In the genomic region with DNA sequence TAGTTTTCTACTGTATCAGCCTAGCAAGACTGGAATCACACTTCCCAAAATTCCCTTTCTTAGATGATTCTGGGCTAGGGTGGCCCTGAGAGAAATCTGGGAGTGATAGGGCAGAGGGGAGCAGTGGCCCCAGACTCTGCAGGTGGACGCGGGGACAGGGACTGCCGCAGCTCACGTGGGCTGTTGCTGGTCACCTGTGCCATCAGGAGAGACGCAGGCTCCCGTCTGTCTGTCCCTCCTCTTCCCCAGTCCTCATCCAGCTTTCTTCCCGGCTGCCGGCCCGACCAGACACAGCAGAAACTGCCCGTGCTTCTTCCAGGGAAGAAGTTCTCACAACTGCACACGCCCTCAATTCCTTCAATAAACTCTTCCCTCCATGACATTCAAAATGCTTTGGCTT, we compare ENCODE assay signal across 28 cellular contexts.
A peak's percentile ranks its signal among the peaks of the same experiment; 100 is the strongest.
DNase-seq lines count a peak whose midpoint lies in the region; ATAC-seq and TF ChIP-seq lines count a peak whose summit lies in the region.
"Had no signal": no experiment of that assay in that cellular context is flagged by ENCODE, and none has a peak within 500 bp of the region (broad histone marks: within the 10 kb centered on the region; RNA-seq: fewer than 3 reads in every experiment).

No MANE protein-coding gene starts in this region.

- intact Hi-C loops in Calu3 (cut with micrococcal nuclease; ENCODE audit: unreplicated experiment), result no loop called here

- ATAC-seq in activated T-cell treated with anti-CD3 and anti-CD28 coated beads, Interleukin-2, amount 50 U/mL, for 72 hours (replicated peaks in 1 of 2), result no peak
- ATAC-seq in stimulated activated naive CD8-positive, alpha-beta T cell treated with anti-CD3 and anti-CD28 coated beads, Interleukin-15, Interleukin-2, amounts not matched to agents 100 U/mL and 50 U/mL, for 24 hours, result no peak
- ATAC-seq in HG02884 (IDR thresholded peaks at IDR 0.05; ENCODE audit: unreplicated experiment), result no peak
- ATAC-seq: lower lobe of right lung; natural killer cell; stimulated activated memory B cell treated with anti-CD40 and anti-IgM and Interleukin-4, amounts not matched to agents 10 μg/mL and 1 μg/mL and 100 μg/mL, for 72 hours had no signal

- no peak overlapping the region for H3K4me2 ChIP-seq in osteoblast (ENCODE audit: insufficient read depth, low read length)
- H3K4me2 ChIP-seq: BLaER1 had no signal

- no peaks in the 10 kb centered on the region for H4K20me1 ChIP-seq in osteoblast (ENCODE audit: insufficient read depth, low read length)

- H3K27me3 ChIP-seq in brain microvascular endothelial cell (replicated peaks) (no peaks in the 10 kb centered on the region), osteoblast (ENCODE audit: insufficient read depth, low read length) (no peaks in the 10 kb centered on the region)
- H3K27me3 ChIP-seq: BLaER1 had no signal

- no TSS peak for BruUV-seq in Calu3 (replicated peaks; lab: Mats Ljungman, UMichigan)

- H3K27me3 Mint-ChIP-seq in activated T-cell treated with anti-CD3 and anti-CD28 coated beads, Interleukin-2, amount 50 U/mL, for 24 hours, result no peaks in the 10 kb centered on the region
- H3K27me3 Mint-ChIP-seq in activated T-cell treated with anti-CD3 and anti-CD28 coated beads, Interleukin-2, amount 50 U/mL, for 72 hours (ENCODE audit: low read depth), result no peaks in the 10 kb centered on the region
- no peaks in the 10 kb centered on the region for H3K27me3 Mint-ChIP-seq in Calu3 (ENCODE audit: unreplicated experiment)
- H3K27me3 Mint-ChIP-seq: activated naive CD8-positive, alpha-beta T cell treated with anti-CD3 and anti-CD28 coated beads, Interleukin-2, amount 10 ng/mL, durations not matched to agents 7 days and 5 days; type B pancreatic cell had no signal

- no peaks in the 10 kb centered on the region for H3K9me3 Mint-ChIP-seq in activated T-cell treated with anti-CD3 and anti-CD28 coated beads, Interleukin-2, amount 50 U/mL, for 24 hours
- H3K9me3 Mint-ChIP-seq in activated T-cell treated with anti-CD3 and anti-CD28 coated beads, Interleukin-2, amount 50 U/mL, for 72 hours, result no peaks in the 10 kb centered on the region
- no peaks in the 10 kb centered on the region for H3K9me3 Mint-ChIP-seq in Calu3 (ENCODE audit: low read depth, unreplicated experiment)
- H3K9me3 Mint-ChIP-seq: activated naive CD8-positive, alpha-beta T cell treated with anti-CD3 and anti-CD28 coated beads, Interleukin-2, amount 10 ng/mL, durations not matched to agents 7 days and 5 days; dendritic cell treated with granulocyte-macrophage colony-stimulating factor and Interleukin-4, amounts not matched to agents 40 ng/mL and 50 ng/mL, for 4 days; natural killer cell; stimulated activated memory B cell treated with anti-CD40 and anti-IgM and Interleukin-4, amounts not matched to agents 10 μg/mL and 1 μg/mL and 100 μg/mL, for 72 hours; type B pancreatic cell had no signal

- peaks cover 93% of the 10 kb centered on the region for H3K4me1 Mint-ChIP-seq in activated T-cell treated with anti-CD3 and anti-CD28 coated beads, Interleukin-2, amount 50 U/mL, for 24 hours (ENCODE audit: low read depth)
- H3K4me1 Mint-ChIP-seq in activated T-cell treated with anti-CD3 and anti-CD28 coated beads, Interleukin-2, amount 50 U/mL, for 72 hours (ENCODE audit: low read depth), result peaks cover 70% of the 10 kb centered on the region
- H3K4me1 Mint-ChIP-seq in Calu3 (ENCODE audit: low read depth, unreplicated experiment), result peaks cover 10% of the 10 kb centered on the region
- H3K4me1 Mint-ChIP-seq: stimulated activated memory B cell treated with anti-CD40 and anti-IgM and Interleukin-4, amounts not matched to agents 10 μg/mL and 1 μg/mL and 100 μg/mL, for 72 hours had no signal

- H3K4me3 Mint-ChIP-seq in activated T-cell treated with anti-CD3 and anti-CD28 coated beads, Interleukin-2, amount 50 U/mL, for 24 hours, result no peak overlapping the region
- peak overlapping the region in 1 of 2 donors; percentile 78 for H3K4me3 Mint-ChIP-seq in activated T-cell treated with anti-CD3 and anti-CD28 coated beads, Interleukin-2, amount 50 U/mL, for 72 hours
- no peak overlapping the region for H3K4me3 Mint-ChIP-seq in Calu3 (ENCODE audit: low read depth, unreplicated experiment)
- H3K4me3 Mint-ChIP-seq: activated naive CD8-positive, alpha-beta T cell treated with anti-CD3 and anti-CD28 coated beads, Interleukin-2, amount 10 ng/mL, durations not matched to agents 7 days and 5 days; dendritic cell treated with granulocyte-macrophage colony-stimulating factor and Interleukin-4, amounts not matched to agents 40 ng/mL and 50 ng/mL, for 4 days; natural killer cell; stimulated activated memory B cell treated with anti-CD40 and anti-IgM and Interleukin-4, amounts not matched to agents 10 μg/mL and 1 μg/mL and 100 μg/mL, for 72 hours; type B pancreatic cell had no signal

- no peaks in the 10 kb centered on the region for H3K9me3 ChIP-seq in osteoblast (ENCODE audit: low read depth, low read length)
- H3K9me3 ChIP-seq: BLaER1, lower lobe of right lung had no signal

- peak overlapping the region; percentile 53 for H3K27ac ChIP-seq in brain microvascular endothelial cell
- peak overlapping the region; percentile 72 for H3K27ac ChIP-seq in osteoblast (ENCODE audit: low read depth, low read length)
- H3K27ac ChIP-seq: BLaER1, lower lobe of right lung, WERI-Rb-1 had no signal

- H3K4me3 ChIP-seq in brain microvascular endothelial cell (ENCODE audit: low read depth, low read length), result no peak overlapping the region
- H3K4me3 ChIP-seq in osteoblast (ENCODE audit: insufficient read depth, low read length), result no peak overlapping the region
- H3K4me3 ChIP-seq: BLaER1, lower lobe of right lung had no signal

- TF ChIP-seq CTCF in Calu3 (IDR thresholded peaks at IDR 0.05; ENCODE audit: unreplicated experiment), result no peak
- no peak for TF ChIP-seq CTCF in brain microvascular endothelial cell (IDR thresholded peaks at IDR 0.05; ENCODE audit: low read depth, low read length, missing control alignments)
- no peak for TF ChIP-seq CTCF in osteoblast (IDR thresholded peaks at IDR 0.05; ENCODE audit: extremely low read depth, low read depth, low read length)

- peaks cover 91% of the 10 kb centered on the region for H3K79me2 ChIP-seq in osteoblast (ENCODE audit: insufficient read depth, low read length)

- CTCF ChIA-PET in Calu3 (lab: Charles Lee), result no interaction called here

- H3K36me3 ChIP-seq in brain microvascular endothelial cell (replicated peaks) (peaks cover 48% of the 10 kb centered on the region), osteoblast (ENCODE audit: insufficient read depth, low read length) (peaks cover 85% of the 10 kb centered on the region)

- H3K4me1 ChIP-seq in osteoblast (ENCODE audit: insufficient read depth, low read length), result peaks cover 23% of the 10 kb centered on the region

- peaks cover 55% of the 10 kb centered on the region for H3K36me3 Mint-ChIP-seq in activated T-cell treated with anti-CD3 and anti-CD28 coated beads, Interleukin-2, amount 50 U/mL, for 24 hours (ENCODE audit: low read depth)
- peaks cover 2 to 6% of the 10 kb centered on the region in 2 donors for H3K36me3 Mint-ChIP-seq in activated T-cell treated with anti-CD3 and anti-CD28 coated beads, Interleukin-2, amount 50 U/mL, for 72 hours (ENCODE audit: insufficient read depth in 2 of 2)
- H3K36me3 Mint-ChIP-seq in Calu3 (ENCODE audit: insufficient read depth, unreplicated experiment), result peaks cover 9% of the 10 kb centered on the region
- H3K36me3 Mint-ChIP-seq: natural killer cell; stimulated activated memory B cell treated with anti-CD40 and anti-IgM and Interleukin-4, amounts not matched to agents 10 μg/mL and 1 μg/mL and 100 μg/mL, for 72 hours had no signal

- in situ Hi-C loops in brain microvascular endothelial cell (cut with HindIII; ENCODE audit: low pct_ligation_motif_present, low sequenced_read_pairs), result no loop called here

- H3K27ac Mint-ChIP-seq in activated T-cell treated with anti-CD3 and anti-CD28 coated beads, Interleukin-2, amount 50 U/mL, for 24 hours, result peak overlapping the region; percentile 89
- no peak overlapping the region for H3K27ac Mint-ChIP-seq in activated T-cell treated with anti-CD3 and anti-CD28 coated beads, Interleukin-2, amount 50 U/mL, for 72 hours
- peak overlapping the region; percentile 71 for H3K27ac Mint-ChIP-seq in Calu3 (ENCODE audit: unreplicated experiment)
- H3K27ac Mint-ChIP-seq: dendritic cell treated with granulocyte-macrophage colony-stimulating factor and Interleukin-4, amounts not matched to agents 40 ng/mL and 50 ng/mL, for 4 days; natural killer cell; stimulated activated memory B cell treated with anti-CD40 and anti-IgM and Interleukin-4, amounts not matched to agents 10 μg/mL and 1 μg/mL and 100 μg/mL, for 72 hours; type B pancreatic cell had no signal

- DNase-seq in activated T-cell treated with anti-CD3 and anti-CD28 coated beads, Interleukin-2, amount 50 U/mL, for 24 hours, result no peak
- DNase-seq in activated T-cell treated with anti-CD3 and anti-CD28 coated beads, Interleukin-2, amount 50 U/mL, for 72 hours, result no peak
- no peak for DNase-seq in Calu3
- DNase-seq in brain microvascular endothelial cell, result no peak
- peak; percentile 50 for DNase-seq in osteoblast (ENCODE audit: insufficient read length, low spot score, missing footprints)
- DNase-seq in NCI-H345 treated with DMSO at 0.1 percent for 48 hours (lab: John Stamatoyannopoulos, UW; ENCODE audit: unreplicated experiment), result no peak
- DNase-seq in stimulated activated naive CD8-positive, alpha-beta T cell treated with anti-CD3 and anti-CD28 coated beads, Interleukin-15, Interleukin-2, amounts not matched to agents 100 U/mL and 50 U/mL, for 24 hours, result no peak
- DNase-seq: activated CD4-positive, alpha-beta T cell treated with anti-CD3 and anti-CD28 coated beads, Interleukin-2, amount 50 U/mL, for 1 hour; activated CD8-positive, alpha-beta memory T cell treated with anti-CD3 and anti-CD28 coated beads, Interleukin-2, amount 50 U/mL, for 4 hours; activated naive CD8-positive, alpha-beta T cell treated with anti-CD3 and anti-CD28 coated beads, Interleukin-2, amount 10 ng/mL, durations not matched to agents 7 days and 5 days; aorta; central memory CD4-positive, alpha-beta T cell; DMS79 treated with DMSO at 0.1 percent for 48 hours; GDM1; HCEC 1CT; lower lobe of right lung; MV-4-11; natural killer cell; NCI-H146; NCI-H2107; NCI-H345; NCI-H748 treated with DMSO at 0.1 percent for 48 hours; WERI-Rb-1 had no signal

- no peak overlapping the region for H2AFZ ChIP-seq in osteoblast (ENCODE audit: low read length)
